In genomic region chr2:108348816-108349570, GRCh38 we compare ENCODE assay signal across 21 cellular contexts. TPM values are rescaled to one million over a fixed set of nuclear protein-coding genes. Genes with fewer than 3 reads are reported as not detected.
A peak's percentile ranks its signal among the peaks of the same experiment; 100 is the strongest.
DNase-seq lines count a peak whose midpoint lies in the region; ATAC-seq, FAIRE-seq and TF ChIP-seq lines count a peak whose summit lies in the region.
"Had no signal": no experiment of that assay in that cellular context is flagged by ENCODE, and none has a peak within 500 bp of the region (broad histone marks: within the 10 kb centered on the region; RNA-seq: fewer than 3 reads in every experiment).

No MANE protein-coding gene starts in this region.

- RAD21 ChIA-PET in GM12878 (lab: Charles Lee; ENCODE audit: unreplicated experiment), result no interaction called here

- no peak overlapping the region for H2AFZ ChIP-seq in GM12878 (ENCODE audit: control insufficient read depth, low read depth, low read length)

- no peak overlapping the region for H3K4me3 Mint-ChIP-seq in T-helper 2 cell treated with Interferon-gamma antibody and Interleukin-4, amounts not matched to agents 5 μg/mL and 100 μg/mL, for 36 hours
- H3K4me3 Mint-ChIP-seq: CD14-positive monocyte, H9 had no signal

- no peak for TF ChIP-seq RAD21 in GM12878 (IDR thresholded peaks at IDR 0.05; ENCODE audit: insufficient read depth, low read depth, low read length)

- H3K27ac Mint-ChIP-seq in T-helper 2 cell treated with Interferon-gamma antibody and Interleukin-4, amounts not matched to agents 5 μg/mL and 100 μg/mL, for 36 hours, result no peak overlapping the region
- H3K27ac Mint-ChIP-seq: CD14-positive monocyte, H9 had no signal

- no peaks in the 10 kb centered on the region for H3K4me1 Mint-ChIP-seq in T-helper 2 cell treated with Interferon-gamma antibody and Interleukin-4, amounts not matched to agents 5 μg/mL and 100 μg/mL, for 36 hours (ENCODE audit: low read depth)

- H3K79me2 ChIP-seq in GM12878 (ENCODE audit: control insufficient read depth, insufficient read depth, low read length), result no peaks in the 10 kb centered on the region

- FAIRE-seq in GM12878 (lab: Jason Lieb, UNC), result no peak

- no peaks in the 10 kb centered on the region for H3K36me3 Mint-ChIP-seq in T-helper 2 cell treated with Interferon-gamma antibody and Interleukin-4, amounts not matched to agents 5 μg/mL and 100 μg/mL, for 36 hours (ENCODE audit: low read depth)
- H3K36me3 Mint-ChIP-seq: CD14-positive monocyte had no signal

- no peak overlapping the region for H3K4me3 ChIP-seq in BLaER1 treated with 17β-estradiol and CSF1 and Interleukin-3, amounts not matched to agents 10 nM and 100 nM
- H3K4me3 ChIP-seq in GM12878, result no peak overlapping the region
- no peak overlapping the region for H3K4me3 ChIP-seq in upper lobe of right lung
- H3K4me3 ChIP-seq: Peyer's patch, SJCRH30 had no signal

- H3K27ac ChIP-seq in BLaER1 treated with 17β-estradiol and CSF1 and Interleukin-3, amounts not matched to agents 10 nM and 100 nM, result 0 out of 22 replicates have a peak overlapping the region, but pooled peaks of 1 of the 11 experiments have one; percentile 2
- H3K27ac ChIP-seq in GM12878 (ENCODE audit: control insufficient read depth, insufficient read depth), result no peak overlapping the region
- no peak overlapping the region for H3K27ac ChIP-seq in upper lobe of right lung
- H3K27ac ChIP-seq: Peyer's patch, SJCRH30 had no signal

- peaks cover 0 to 34% (median 17%) of the 10 kb centered on the region in 10 experiments; a peak in 14 of 20 replicates for H3K4me1 ChIP-seq in BLaER1 treated with 17β-estradiol and CSF1 and Interleukin-3, amounts not matched to agents 10 nM and 100 nM
- H3K4me1 ChIP-seq in GM12878 (ENCODE audit: control insufficient read depth, insufficient read depth, low read length), result no peaks in the 10 kb centered on the region
- no peaks in the 10 kb centered on the region for H3K4me1 ChIP-seq in upper lobe of right lung
- H3K4me1 ChIP-seq: Peyer's patch, SJCRH30 had no signal

- SMC1A ChIA-PET in GM12878 (lab: Charles Lee; ENCODE audit: uncharacterized antibody, unreplicated experiment), result interaction anchor here (1.0 kb wide), 1 partner anchor 287 kb away, joined by 4 read pairs; no protein-coding TSS in a partner anchor

- TF ChIP-seq EP300 in GM12878 (IDR thresholded peaks at IDR 0.05; ENCODE audit: borderline replicate concordance in 1 of 2, control insufficient read depth in 1 of 2, low read depth in 2 of 2, low read length in 2 of 2), result no peak

- DNase-seq in KBM-7 (peak; percentile 24), GM12878 (ENCODE audit: low read depth, low spot score) (no peak), kidney tubule cell (ENCODE audit: low spot score) (peak; percentile 68), upper lobe of right lung (no peak), SKM-1 (lab: John Stamatoyannopoulos, UW; ENCODE audit: unreplicated experiment) (no peak), COR-L47 (lab: John Stamatoyannopoulos, UW) (no peak)
- no peak for DNase-seq in T-helper 2 cell treated with Interferon-gamma antibody and Interleukin-4, amounts not matched to agents 5 μg/mL and 100 μg/mL, for 36 hours (ENCODE audit: low spot score)
- DNase-seq: EL, GF-D8, H9, NCI-H1092 treated with DMSO at 0.1 percent for 48 hours, NCI-H1436 treated with DMSO at 0.1 percent for 48 hours, NCI-H2029, NCI-H2171 treated with DMSO at 0.1 percent for 48 hours, NCI-H524 treated with DMSO at 0.1 percent for 48 hours, NCI-H82, Peyer's patch, SJCRH30 had no signal

- CTCF ChIA-PET in GM12878 (lab: Yijun Ruan, JAX), result interaction anchor here (0.5 to 1.2 kb wide), 6 partner anchors 136 to 743 kb away, joined by 3 to 5 read pairs (median 3); no protein-coding TSS in a partner anchor

- TF ChIP-seq POLR2A in GM12878 (IDR thresholded peaks at IDR 0.05; ENCODE audit: low read depth, low read length), result no peak

- no peaks in the 10 kb centered on the region for H3K36me3 ChIP-seq in BLaER1 treated with 17β-estradiol and CSF1 and Interleukin-3, amounts not matched to agents 10 nM and 100 nM
- H3K36me3 ChIP-seq in GM12878 (ENCODE audit: control insufficient read depth in 2 of 2, insufficient read depth in 2 of 2, low read length in 1 of 2), result no peaks in the 10 kb centered on the region
- H3K36me3 ChIP-seq in upper lobe of right lung, result no peaks in the 10 kb centered on the region
- H3K36me3 ChIP-seq: Peyer's patch, SJCRH30 had no signal

- peaks cover 0 to 22% (median 8%) of the 10 kb centered on the region in 11 experiments; a peak in 9 of 22 replicates for H3K9me3 ChIP-seq in BLaER1 treated with 17β-estradiol and CSF1 and Interleukin-3, amounts not matched to agents 10 nM and 100 nM (replicated peaks in 1 of 11)
- no peaks in the 10 kb centered on the region for H3K9me3 ChIP-seq in GM12878 (replicated peaks; ENCODE audit: control insufficient read depth, insufficient read depth, low read length)
- no peaks in the 10 kb centered on the region for H3K9me3 ChIP-seq in upper lobe of right lung
- H3K9me3 ChIP-seq: Peyer's patch, SJCRH30 had no signal

- no peaks in the 10 kb centered on the region for H3K27me3 ChIP-seq in BLaER1 treated with 17β-estradiol and CSF1 and Interleukin-3, amounts not matched to agents 10 nM and 100 nM
- peaks cover 0 to 7% of the 10 kb centered on the region in 2 experiments; a peak in 1 of 4 replicates for H3K27me3 ChIP-seq in GM12878 (replicated peaks in 1 of 2; ENCODE audit: control insufficient read depth in 2 of 2, insufficient read depth in 2 of 2, low read length in 1 of 2)
- no peaks in the 10 kb centered on the region for H3K27me3 ChIP-seq in upper lobe of right lung
- H3K27me3 ChIP-seq: Peyer's patch, SJCRH30 had no signal

- H3K9me3 Mint-ChIP-seq in T-helper 2 cell treated with Interferon-gamma antibody and Interleukin-4, amounts not matched to agents 5 μg/mL and 100 μg/mL, for 36 hours, result no peaks in the 10 kb centered on the region
- H3K9me3 Mint-ChIP-seq: H9 had no signal

- WGBS in GM12878 (ENCODE audit: insufficient coverage, insufficient replicate concordance, low lambda C conversion rate, missing lambda C conversion rate), result 53% methylated on average over 5 of the region's 5 CpGs

- H3K27me3 Mint-ChIP-seq in T-helper 2 cell treated with Interferon-gamma antibody and Interleukin-4, amounts not matched to agents 5 μg/mL and 100 μg/mL, for 36 hours (ENCODE audit: low read depth), result peaks cover 4% of the 10 kb centered on the region

- H3K9ac ChIP-seq in BLaER1 treated with 17β-estradiol and CSF1 and Interleukin-3, amounts not matched to agents 10 nM and 100 nM, result no peak overlapping the region
- H3K9ac ChIP-seq in GM12878 (ENCODE audit: control insufficient read depth, insufficient read depth, low read length), result no peak overlapping the region

- no peaks in the 10 kb centered on the region for H4K20me1 ChIP-seq in BLaER1 treated with 17β-estradiol and CSF1 and Interleukin-3, amounts not matched to agents 10 nM and 100 nM
- H4K20me1 ChIP-seq in GM12878 (ENCODE audit: control insufficient read depth, insufficient read depth), result no peaks in the 10 kb centered on the region

- intact Hi-C loops in GM12878 (cut with micrococcal nuclease; ENCODE audit: unreplicated experiment) (no loop called here), upper lobe of right lung (cut with DNase I) (no loop called here)

- peak overlapping the region in 6 of 11 experiments; percentile 35 to 59 (median 45); a peak in 8 of 22 replicates for H3K4me2 ChIP-seq in BLaER1 treated with 17β-estradiol and CSF1 and Interleukin-3, amounts not matched to agents 10 nM and 100 nM
- no peak overlapping the region for H3K4me2 ChIP-seq in GM12878 (ENCODE audit: control insufficient read depth, insufficient read depth)

- no TSS peak for BruUV-seq in GM12878 (replicated peaks; lab: Mats Ljungman, UMichigan)

- TF ChIP-seq CTCF in GM12878 (IDR thresholded peaks at IDR 0.05 in 2 of 3, conservative IDR thresholded peaks at IDR 0.05 in 1 of 3; ENCODE audit: control insufficient read depth in 2 of 3, extremely low read depth in 1 of 3, insufficient read depth in 1 of 3, low read depth in 3 of 3, low read length in 3 of 3) (no peak), upper lobe of right lung (IDR thresholded peaks at IDR 0.05) (no peak)

- POLR2A ChIA-PET in GM12878 (lab: Charles Lee), result no interaction called here

- in situ Hi-C loops in KBM-7 (cut with MboI; ENCODE audit: low pct_unique_long_range_greater_than_20kb, low sequenced_read_pairs) (no loop called here), GM12878 (cut with MboI) (no loop called here)

- ATAC-seq in GM12878 (peak; percentile 15; the same call in 1 of the 3 replicates), upper lobe of right lung (no peak)

TF ChIP-seq in GM12878, 131 proteins besides CTCF, POLR2A, EP300 and RAD21:
- no peak for TF ChIP-seq POLR2AphosphoS2 (IDR thresholded peaks at IDR 0.05; ENCODE audit: low read depth, low read length)
- no peak for TF ChIP-seq SMAD1 (IDR thresholded peaks at IDR 0.05; ENCODE audit: low read depth, partially characterized antibody)
- no peak for TF ChIP-seq HCFC1 (IDR thresholded peaks at IDR 0.05; ENCODE audit: low read length)
- no peak for TF ChIP-seq ZNF622 (IDR thresholded peaks at IDR 0.05)
- no peak for TF ChIP-seq CREM (IDR thresholded peaks at IDR 0.05; ENCODE audit: low read depth)
- TF ChIP-seq MTA2 (IDR thresholded peaks at IDR 0.05; ENCODE audit: low read depth), result no peak
- TF ChIP-seq CBX5 (IDR thresholded peaks at IDR 0.05; ENCODE audit: low read depth), result no peak

RNA-seq across cellular contexts. Expression of gene SULT1C4, which starts 28.8 kb away (rescaled TPM):
- total RNA-seq in GM12878 (2013; cell fraction: nucleolus; rRNA removed), result not detected in 2 replicates
- total RNA-seq in GM12878 (2014; rRNA removed) (not detected in 2 replicates), GM12878 (2014; rRNA removed; fragmentation: Illumina TruSeq; extraction: Trizol) (not detected in 2 replicates), GM12878 (2021) (not detected in 2 replicates), upper lobe of right lung (11.6 TPM)
- polyA plus RNA-seq in GM12878 (2011; ENCODE audit: low read depth), result not detected
- polyA plus RNA-seq in GM12878 (2011; rRNA removed) (not detected in 2 replicates), GM12878 (2014; fragmentation: Illumina TruSeq; extraction: Trizol) (not detected in 2 replicates), GM12878 (2014; fragmentation: Nextera tagmentation; extraction: Ambion mirVana) (not detected), GM12878 (2014; rRNA removed) (0.04 TPM in 1 of 2 replicates, not detected in the other), GM12878 (2016; fragmentation: Nextera tagmentation; extraction: Ambion mirVana) (not detected)
- polyA plus RNA-seq in GM12878 (2011; cell fraction: cytosol; rRNA removed), result not detected in 2 replicates
- not detected in 2 replicates for polyA plus RNA-seq in GM12878 (2011; cell fraction: nucleus; rRNA removed)
- polyA plus RNA-seq in GM12878 (2012), result not detected in 2 replicates
- not detected in 2 replicates for polyA minus RNA-seq in GM12878 (2011; rRNA and poly(A)+ RNA removed)
- polyA minus RNA-seq in GM12878 (2011; cell fraction: cytosol; rRNA and poly(A)+ RNA removed), result not detected in 2 replicates
- not detected in 2 replicates for polyA minus RNA-seq in GM12878 (2011; cell fraction: nucleus; rRNA and poly(A)+ RNA removed)
- total RNA-seq: A172 had no signal
- polyA plus RNA-seq: CD14-positive monocyte had no signal

Comparison
In these comparisons a context has a peak if more than half of its experiments do, and no peak if none do; other contexts are left out.
1. DNase-seq: peak in KBM-7 (single experiment) and kidney tubule cell (single experiment); none in GM12878 (single experiment), upper lobe of right lung (single experiment), SKM-1 (single experiment), T-helper 2 cell treated with Interferon-gamma antibody and Interleukin-4, amounts not matched to agents 5 μg/mL and 100 μg/mL, for 36 hours (single experiment) and COR-L47 (single experiment).
2. RNA of gene SULT1C4, which starts 28.8 kb away (total RNA-seq): 11.6 TPM in upper lobe of right lung (single experiment); not detected in GM12878; every median in the first group is over 10 times any median in the second.